Comparison of ENCODE assay signal across 30 cellular contexts in genomic region chr3:193248848-193249468, GRCh38. TPM values are rescaled to one million over a fixed set of nuclear protein-coding genes. Genes with fewer than 3 reads are reported as not detected.
"Had no signal": no experiment of that assay in that cellular context is flagged by ENCODE, and none has a peak within 500 bp of the region (broad histone marks: within the 10 kb centered on the region; RNA-seq: fewer than 3 reads in every experiment).

No MANE protein-coding gene starts in this region.

- H3K27me3 ChIP-seq: brain microvascular endothelial cell, esophagus muscularis mucosa, gastrocnemius medialis, heart left ventricle had no signal

- H3K4me1 ChIP-seq: esophagus muscularis mucosa, foreskin keratinocyte, heart left ventricle had no signal

- H3K27ac ChIP-seq: brain microvascular endothelial cell, esophagus muscularis mucosa, foreskin keratinocyte, gastrocnemius medialis, heart left ventricle, WERI-Rb-1 had no signal

- DNase-seq: activated B cell treated with CpG ODN at 0.5 μM for 24 hours; activated CD4-positive, alpha-beta T cell treated with anti-CD3 and anti-CD28 coated beads for 48 hours; activated CD4-positive, alpha-beta T cell treated with anti-CD3 and anti-CD28 coated beads, Interleukin-2, amount 50 U/mL, for 1 hour; activated CD4-positive, alpha-beta T cell treated with anti-CD3 and anti-CD28 coated beads, Interleukin-2, amount 50 U/mL, for 48 hours; activated CD8-positive, alpha-beta memory T cell treated with anti-CD3 and anti-CD28 coated beads for 24 hours; activated CD8-positive, alpha-beta T cell treated with anti-CD3 and anti-CD28 coated beads for 36 hours; activated effector memory CD4-positive, alpha-beta T cell treated with Interleukin-2 at 50 U/mL for 16 hours; activated gamma-delta T cell treated with Interleukin-2 at 50 U/mL for 16 hours; activated naive CD4-positive, alpha-beta T cell treated with anti-CD3 and anti-CD28 coated beads, Interleukin-2, amount 50 U/mL, for 16 hours; activated naive CD4-positive, alpha-beta T cell treated with Interleukin-2 at 50 U/mL for 16 hours; activated T-cell treated with anti-CD3 and anti-CD28 coated beads, Interleukin-2, amount 50 U/mL, for 4 hours; amniotic stem cell; anterior cingulate cortex; brain microvascular endothelial cell; caudate nucleus; cortex of kidney; dermis blood vessel endothelial cell; effector CD4-positive, alpha-beta T cell; effector memory CD8-positive, alpha-beta T cell; erythroblast; foreskin keratinocyte; gastrocnemius medialis; glutamatergic neuron; heart left ventricle; T-helper 17 cell; T1000; WERI-Rb-1 had no signal

- ATAC-seq: activated CD4-positive, CD25-positive, alpha-beta regulatory T cell treated with anti-CD3 and anti-CD28 coated beads, Interleukin-2, amount 50 U/mL, for 24 hours; activated CD8-positive, alpha-beta T cell treated with anti-CD3 and anti-CD28 coated beads for 36 hours; activated T-cell treated with anti-CD3 and anti-CD28 coated beads, Interleukin-2, amount 50 U/mL, for 4 hours; activated T-helper 17 cell treated with anti-CD3 and anti-CD28 coated beads, Interleukin-2, amount 50 U/mL, for 72 hours; effector memory CD8-positive, alpha-beta T cell; foreskin keratinocyte; gastrocnemius medialis; heart left ventricle; T-helper 17 cell had no signal

- H3K36me3 ChIP-seq: brain microvascular endothelial cell, esophagus muscularis mucosa, gastrocnemius medialis, heart left ventricle, WERI-Rb-1 had no signal

- H3K4me3 ChIP-seq: esophagus muscularis mucosa, gastrocnemius medialis, heart left ventricle had no signal

RNA-seq across cellular contexts. Expression of gene PLAAT1, which starts 7.9 kb away (rescaled TPM):
- total RNA-seq: activated B cell treated with CpG ODN at 0.5 μM for 24 hours; activated CD8-positive, alpha-beta T cell treated with anti-CD3 and anti-CD28 coated beads for 36 hours; activated T-helper 17 cell treated with anti-CD3 and anti-CD28 coated beads, Interleukin-2, amount 50 U/mL, for 72 hours; dermis blood vessel endothelial cell had no signal
